In genomic region chr9:128099932-128100491, GRCh38 we compare ENCODE assay signal across 8 cellular contexts.
A peak's percentile ranks its signal among the peaks of the same experiment; 100 is the strongest.
DNase-seq lines count a peak whose midpoint lies in the region; ATAC-seq and TF ChIP-seq lines count a peak whose summit lies in the region.

No MANE protein-coding gene starts in this region.

- no peak for ATAC-seq in GM21515 (IDR thresholded peaks at IDR 0.05; ENCODE audit: unreplicated experiment)

- no peaks in the 10 kb centered on the region for H3K27me3 Mint-ChIP-seq in nephron (ENCODE audit: low read depth)

- H3K4me3 ChIP-seq in AG04449 (ENCODE audit: low read depth, low read length) (peak overlapping the region; percentile 72), epithelial cell of esophagus (ENCODE audit: low read length) (peak overlapping the region; percentile 63)

- DNase-seq in AG04449 (ENCODE audit: low read depth, low spot score) (no peak), RWPE1 (ENCODE audit: low spot score) (peak; percentile 49), epithelial cell of esophagus (ENCODE audit: low read depth) (peak; percentile 36), NCI-H1436 treated with DMSO at 0.1 percent for 48 hours (lab: John Stamatoyannopoulos, UW) (no peak), D341Med (ENCODE audit: low spot score) (no peak), NCI-H1092 (lab: John Stamatoyannopoulos, UW) (no peak)

- no peaks in the 10 kb centered on the region for H3K9me3 Mint-ChIP-seq in nephron

- H3K4me3 Mint-ChIP-seq in nephron, result peak overlapping the region; percentile 56 to 91 (median 86)

- no peak for TF ChIP-seq CTCF in AG04449 (IDR thresholded peaks at IDR 0.05; ENCODE audit: insufficient read depth, low read length, missing control alignments)
- TF ChIP-seq CTCF in RWPE1 (conservative IDR thresholded peaks at IDR 0.05; ENCODE audit: low read depth), result no peak
- no peak for TF ChIP-seq CTCF in epithelial cell of esophagus (IDR thresholded peaks at IDR 0.05; ENCODE audit: insufficient read depth, low read depth, low read length, missing control alignments)
- no peak for TF ChIP-seq CTCF in nephron (IDR thresholded peaks at IDR 0.05; ENCODE audit: unreplicated experiment in 3 of 3)

- H3K27ac Mint-ChIP-seq in nephron, result peak overlapping the region; percentile 98 to 99 (median 99)

- CTCF ChIA-PET in AG04449 (lab: Yijun Ruan, JAX) (interaction anchor here (0.6 to 15.3 kb wide), 8 partner anchors 8 to 157 kb away, joined by 3 to 264 read pairs (median 4); no protein-coding TSS in a partner anchor), RWPE1 (lab: Yijun Ruan, JAX) (interaction anchor here (0.6 to 7.9 kb wide), 2 partner anchors 15 to 956 kb away, joined by 3 to 55 read pairs; no protein-coding TSS in a partner anchor)

- H3K36me3 Mint-ChIP-seq in nephron (ENCODE audit: low read depth), result peaks cover 25% of the 10 kb centered on the region

- H3K4me1 Mint-ChIP-seq in nephron, result peaks cover 77% of the 10 kb centered on the region

- POLR2A ChIA-PET in AG04449 (lab: Yijun Ruan, JAX), result interaction anchor here (0.6 to 1.7 kb wide), 6 partner anchors 9 to 156 kb away, joined by 3 to 4 read pairs (median 3); partner anchors contain the start of genes EEIG1 and SLC25A25
- POLR2A ChIA-PET in RWPE1 (lab: Yijun Ruan, JAX; ENCODE audit: low non-redundant PET), result interaction anchor here (0.5 kb wide), 1 partner anchor 362 kb away, joined by 3 read pairs; no protein-coding TSS in a partner anchor

- H3K27ac ChIP-seq in RWPE1, result peak overlapping the region; percentile 88

Comparison
In these comparisons a context has a peak if more than half of its experiments do, and no peak if none do; other contexts are left out.
1. DNase-seq: peak in RWPE1 (single experiment) and epithelial cell of esophagus (single experiment); none in AG04449 (single experiment), NCI-H1436 treated with DMSO at 0.1 percent for 48 hours (single experiment), D341Med (single experiment) and NCI-H1092 (single experiment).